ENCODE assay signal across 8 cellular contexts in the genomic region with DNA sequence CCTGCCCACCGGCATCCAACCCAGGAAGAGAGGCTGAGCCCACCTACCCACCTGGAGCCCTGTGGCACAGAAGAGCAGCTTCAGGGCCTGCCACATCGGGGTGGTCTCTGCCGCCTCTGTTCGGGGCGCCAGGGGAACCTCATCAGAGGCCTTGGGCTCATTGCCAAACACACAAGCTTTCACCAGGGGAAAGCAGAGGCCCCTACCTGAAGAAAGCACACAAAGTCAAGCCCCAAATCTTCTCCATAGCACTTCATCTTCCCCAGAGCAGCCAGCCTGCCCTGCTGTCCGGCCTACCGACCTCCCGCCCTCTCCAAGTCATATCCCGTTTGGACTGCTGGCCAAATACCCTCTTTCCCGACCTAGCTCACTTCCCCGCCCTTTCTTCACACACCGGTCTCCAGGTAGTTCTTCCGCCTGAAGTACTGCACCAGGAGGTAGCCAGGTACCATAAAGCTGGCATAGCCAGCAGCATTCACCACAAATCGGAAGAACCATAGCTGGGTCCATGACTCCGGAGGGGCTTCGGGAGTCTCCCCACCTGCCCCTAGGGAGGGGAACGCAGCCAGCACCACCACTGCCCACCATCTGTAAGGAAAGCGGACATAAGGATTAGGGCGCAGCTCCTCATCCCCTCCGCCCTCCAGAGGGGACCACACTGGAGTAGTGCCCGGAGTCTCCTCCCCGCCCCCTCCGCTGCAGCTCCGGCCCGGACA. TPM values are rescaled to one million over a fixed set of nuclear protein-coding genes. Genes with fewer than 3 reads are reported as not detected.
DNase-seq lines count a peak whose midpoint lies in the region; ATAC-seq and TF ChIP-seq lines count a peak whose summit lies in the region.

No MANE protein-coding gene starts in this region.

- peaks cover 17% of the 10 kb centered on the region for H3K79me2 ChIP-seq in ACC112 (ENCODE audit: control insufficient read depth, insufficient read depth, low read length, unreplicated experiment)
- peaks cover 53% of the 10 kb centered on the region for H3K79me2 ChIP-seq in GM23248 (ENCODE audit: insufficient read depth)

- H3F3A ChIP-seq in GM23248 (ENCODE audit: insufficient read depth), result peaks cover 55% of the 10 kb centered on the region

- no peak for TF ChIP-seq EP300 in sigmoid colon (IDR thresholded peaks at IDR 0.05)

- H3K9me3 ChIP-seq in GM23248 (ENCODE audit: low read depth) (no peaks in the 10 kb centered on the region), sigmoid colon (no peaks in the 10 kb centered on the region)

- H4K20me1 ChIP-seq in GM23248 (ENCODE audit: insufficient read depth), result peaks cover 8% of the 10 kb centered on the region; the same call in 1 of the 2 replicates

- H3K4me3 ChIP-seq in ACC112 (ENCODE audit: low read depth, low read length), result peak overlapping the region; percentile 93
- peak overlapping the region; percentile 100 for H3K4me3 ChIP-seq in GM23248
- H3K4me3 ChIP-seq in sigmoid colon, result peak overlapping the region; percentile 76 to 94 (median 90)

- TF ChIP-seq POLR2A in sigmoid colon (IDR thresholded peaks at IDR 0.05), result no peak

- TF ChIP-seq CTCF in foreskin keratinocyte (conservative IDR thresholded peaks at IDR 0.05) (no peak), sigmoid colon (IDR thresholded peaks at IDR 0.05) (no peak)

- H2AFZ ChIP-seq in ACC112 (ENCODE audit: low read length, unreplicated experiment) (no peak overlapping the region), GM23248 (peak overlapping the region; percentile 95)

- CTCF ChIA-PET in activated CD8-positive, alpha-beta memory T cell treated with anti-CD3 and anti-CD28 coated beads, Interleukin-2, amount 10 ng/mL, durations not matched to agents 7 days and 5 days (lab: Charles Lee), result interaction anchor here (0.6 to 3.1 kb wide), 27 partner anchors 8 to 483 kb away, joined by 3 to 55 read pairs (median 5); partner anchors contain the start of genes AARS2, CDC5L, HSP90AB1 and SLC29A1

- in situ Hi-C loops in GM23248 (cut with MboI), result no loop called here

- peak overlapping the region; percentile 87 for H3K27ac Mint-ChIP-seq in activated CD8-positive, alpha-beta memory T cell treated with anti-CD3 and anti-CD28 coated beads, Interleukin-2, amount 10 ng/mL, durations not matched to agents 7 days and 5 days

- peaks cover 50% of the 10 kb centered on the region for H3K36me3 Mint-ChIP-seq in activated CD8-positive, alpha-beta memory T cell treated with anti-CD3 and anti-CD28 coated beads, Interleukin-2, amount 10 ng/mL, durations not matched to agents 7 days and 5 days

- H3K36me3 ChIP-seq in ACC112 (ENCODE audit: insufficient read depth, low read length) (peaks cover 22% of the 10 kb centered on the region; the same call in 1 of the 2 replicates), GM23248 (ENCODE audit: low read depth) (peaks cover 30% of the 10 kb centered on the region), sigmoid colon (peaks cover 34 to 53% (median 44%) of the 10 kb centered on the region in 4 donors)

- peaks cover 26% of the 10 kb centered on the region for H3K4me1 ChIP-seq in ACC112 (ENCODE audit: control insufficient read depth, insufficient read depth, low read length, unreplicated experiment)
- H3K4me1 ChIP-seq in GM23248 (ENCODE audit: insufficient read depth), result peaks cover 10% of the 10 kb centered on the region; the same call in 1 of the 2 replicates
- H3K4me1 ChIP-seq in foreskin keratinocyte, result peaks cover 9% of the 10 kb centered on the region
- peaks cover 0 to 26% (median 19%) of the 10 kb centered on the region in 4 donors for H3K4me1 ChIP-seq in sigmoid colon

- peaks cover 68% of the 10 kb centered on the region for H3K4me1 Mint-ChIP-seq in activated CD8-positive, alpha-beta memory T cell treated with anti-CD3 and anti-CD28 coated beads, Interleukin-2, amount 10 ng/mL, durations not matched to agents 7 days and 5 days

- intact Hi-C loops in sigmoid colon (cut with DNase I), result loop anchor here (1.0 to 5.0 kb wide), 2 partner anchors 84 to 159 kb away; no protein-coding TSS in a partner anchor

- H3K9ac ChIP-seq in GM23248, result peak overlapping the region; percentile 94

- DNase-seq in GM23248 (no peak), foreskin keratinocyte (peak in 1 of 2 donors; percentile 38), sigmoid colon (no peak), NCI-H187 treated with DMSO at 0.1 percent for 48 hours (lab: John Stamatoyannopoulos, UW) (no peak)
- DNase-seq in activated CD8-positive, alpha-beta memory T cell treated with anti-CD3 and anti-CD28 coated beads, Interleukin-2, amount 10 ng/mL, durations not matched to agents 7 days and 5 days, result no peak

- peak overlapping the region; percentile 90 for H3K4me3 Mint-ChIP-seq in activated CD8-positive, alpha-beta memory T cell treated with anti-CD3 and anti-CD28 coated beads, Interleukin-2, amount 10 ng/mL, durations not matched to agents 7 days and 5 days

- peak overlapping the region; percentile 58; the same call in 1 of the 2 replicates for H3K27ac ChIP-seq in ACC112 (ENCODE audit: low read depth, low read length)
- peak overlapping the region; percentile 65 for H3K27ac ChIP-seq in GM23248
- no peak overlapping the region for H3K27ac ChIP-seq in foreskin keratinocyte
- H3K27ac ChIP-seq in sigmoid colon, result peak overlapping the region; percentile 88 to 95 (median 92)

- no peaks in the 10 kb centered on the region for H3K27me3 Mint-ChIP-seq in activated CD8-positive, alpha-beta memory T cell treated with anti-CD3 and anti-CD28 coated beads, Interleukin-2, amount 10 ng/mL, durations not matched to agents 7 days and 5 days

- WGBS in GM23248 (ENCODE audit: low coverage in 1 of 2, low lambda C conversion rate in 2 of 2, missing lambda C conversion rate in 2 of 2), 2 experiments, result 6 to 11% methylated on average over 23 to 25 of the region's 25 CpGs
- WGBS in sigmoid colon, 2 donors, result 5 to 10% methylated on average over 25 of the region's 25 CpGs

- peak overlapping the region; percentile 97 for H3K4me2 ChIP-seq in GM23248 (ENCODE audit: unreplicated experiment)

- H3K9me3 Mint-ChIP-seq in activated CD8-positive, alpha-beta memory T cell treated with anti-CD3 and anti-CD28 coated beads, Interleukin-2, amount 10 ng/mL, durations not matched to agents 7 days and 5 days (ENCODE audit: low read depth), result no peaks in the 10 kb centered on the region

- peak; percentile 22 for ATAC-seq in activated CD8-positive, alpha-beta memory T cell treated with anti-CD3 and anti-CD28 coated beads, Interleukin-2, amount 10 ng/mL, durations not matched to agents 7 days and 5 days
- ATAC-seq in foreskin keratinocyte (peak; percentile 35), GM19324 (IDR thresholded peaks at IDR 0.05; ENCODE audit: low FRiP score, unreplicated experiment) (no peak), GM21447 (IDR thresholded peaks at IDR 0.05; ENCODE audit: unreplicated experiment) (no peak)

- H3K27me3 ChIP-seq in ACC112 (ENCODE audit: insufficient read depth, low read length) (no peaks in the 10 kb centered on the region), GM23248 (replicated peaks; ENCODE audit: insufficient read depth) (no peaks in the 10 kb centered on the region), foreskin keratinocyte (no peaks in the 10 kb centered on the region), sigmoid colon (no peaks in the 10 kb centered on the region)

- no peaks in the 10 kb centered on the region for H3K9me2 ChIP-seq in GM23248 (ENCODE audit: insufficient read depth)

RNA-seq across cellular contexts. Expression of gene SLC35B2, which starts 0.9 kb away (rescaled TPM):
- 106 and 114 TPM in 2 replicates for total RNA-seq in GM23248 (2014; rRNA removed; shearing (Covaris generic))
- 101 and 103 TPM in 2 replicates for polyA plus RNA-seq in GM23248 (2016; fragmentation: Nextera tagmentation; extraction: Ambion mirVana)
- total RNA-seq in activated CD8-positive, alpha-beta memory T cell treated with anti-CD3 and anti-CD28 coated beads, Interleukin-2, amount 10 ng/mL, durations not matched to agents 7 days and 5 days, result 10 to 100 TPM; 28.0 to 39.6 TPM
- 76.7 and 77.0 TPM in 2 replicates for total RNA-seq in foreskin keratinocyte
- 72.9 and 79.6 TPM in 2 replicates for polyA plus RNA-seq in foreskin keratinocyte
- 10 to 100 TPM; 25.3 to 28.8 (median 27.2) TPM for total RNA-seq in sigmoid colon
- 10 to 100 TPM in 1 of 3 donors, 1 to 10 TPM in 2; 7.2 to 36.9 (median 7.9) TPM for polyA plus RNA-seq in sigmoid colon

RNA-seq across cellular contexts. Expression of gene NFKBIE, which starts 8.9 kb away (rescaled TPM):
- total RNA-seq in GM23248 (2014; rRNA removed; shearing (Covaris generic)), result 2.3 and 6.3 TPM in 2 replicates
- polyA plus RNA-seq in GM23248 (2016; fragmentation: Nextera tagmentation; extraction: Ambion mirVana) (3.5 and 4.5 TPM in 2 replicates), foreskin keratinocyte (16.9 and 18.7 TPM in 2 replicates), sigmoid colon (10 to 100 TPM in 2 of 3 donors, 1 to 10 TPM in 1; 8.4 to 16.2 (median 13.4) TPM)
- total RNA-seq in activated CD8-positive, alpha-beta memory T cell treated with anti-CD3 and anti-CD28 coated beads, Interleukin-2, amount 10 ng/mL, durations not matched to agents 7 days and 5 days, result 10 to 100 TPM; 24.5 to 37.7 TPM
- total RNA-seq in foreskin keratinocyte (15.8 and 16.8 TPM in 2 replicates), sigmoid colon (10 to 100 TPM in 1 of 4 donors, 1 to 10 TPM in 3; 4.7 to 13.6 (median 8.4) TPM)

RNA-seq across cellular contexts. Expression of gene HSP90AB1, which starts 9.5 kb away (rescaled TPM):
- total RNA-seq in GM23248 (2014; rRNA removed; shearing (Covaris generic)), result 686 and 732 TPM in 2 replicates
- polyA plus RNA-seq in GM23248 (2016; fragmentation: Nextera tagmentation; extraction: Ambion mirVana) (392 and 395 TPM in 2 replicates), foreskin keratinocyte (607 and 798 TPM in 2 replicates), sigmoid colon (100 to 1,000 TPM; 182 to 484 (median 320) TPM)
- 1,000 to 10,000 TPM in 1 of 2 experiments, 100 to 1,000 TPM in 1; 734 to 1,112 TPM for total RNA-seq in activated CD8-positive, alpha-beta memory T cell treated with anti-CD3 and anti-CD28 coated beads, Interleukin-2, amount 10 ng/mL, durations not matched to agents 7 days and 5 days
- total RNA-seq in foreskin keratinocyte (1,007 and 1,222 TPM in 2 replicates), sigmoid colon (100 to 1,000 TPM; 442 to 569 (median 518) TPM)

RNA-seq across cellular contexts. Expression of gene TMEM151B, which starts 13.8 kb away (rescaled TPM):
- total RNA-seq in GM23248 (2014; rRNA removed; shearing (Covaris generic)), result not detected in 2 replicates
- polyA plus RNA-seq in GM23248 (2016; fragmentation: Nextera tagmentation; extraction: Ambion mirVana), result not detected in 2 replicates
- under 1 TPM in 1 of 2 experiments, not detected in 1; 0.06 TPM for total RNA-seq in activated CD8-positive, alpha-beta memory T cell treated with anti-CD3 and anti-CD28 coated beads, Interleukin-2, amount 10 ng/mL, durations not matched to agents 7 days and 5 days
- under 0.01 TPM in 1 of 2 replicates, not detected in the other for total RNA-seq in foreskin keratinocyte
- polyA plus RNA-seq in foreskin keratinocyte, result 0.01 TPM in 1 of 2 replicates, not detected in the other
- total RNA-seq in sigmoid colon, result 1 to 10 TPM in 1 of 4 donors, under 1 TPM in 3; 0.16 to 1.1 (median 0.68) TPM
- under 1 TPM in 1 of 3 donors, not detected in 2; 0.63 TPM for polyA plus RNA-seq in sigmoid colon

RNA-seq across cellular contexts. Expression of gene SLC29A1, which starts 33.1 kb away (rescaled TPM):
- 12.2 and 17.1 TPM in 2 replicates for total RNA-seq in GM23248 (2014; rRNA removed; shearing (Covaris generic))
- polyA plus RNA-seq in GM23248 (2016; fragmentation: Nextera tagmentation; extraction: Ambion mirVana) (18.4 and 19.2 TPM in 2 replicates), foreskin keratinocyte (42.1 and 50.9 TPM in 2 replicates), sigmoid colon (10 to 100 TPM in 2 of 3 donors, 1 to 10 TPM in 1; 4.2 to 24.8 (median 10.8) TPM)
- 10 to 100 TPM; 39.8 to 49.9 TPM for total RNA-seq in activated CD8-positive, alpha-beta memory T cell treated with anti-CD3 and anti-CD28 coated beads, Interleukin-2, amount 10 ng/mL, durations not matched to agents 7 days and 5 days
- total RNA-seq in foreskin keratinocyte (34.6 and 42.2 TPM in 2 replicates), sigmoid colon (100 to 1,000 TPM; 147 to 195 (median 180) TPM)

Comparison
In these comparisons a context has a peak if more than half of its experiments do, and no peak if none do; other contexts are left out.
1. ATAC-seq: peak in activated CD8-positive, alpha-beta memory T cell treated with anti-CD3 and anti-CD28 coated beads, Interleukin-2, amount 10 ng/mL, durations not matched to agents 7 days and 5 days (single experiment) and foreskin keratinocyte (single experiment); none in GM19324 (single experiment) and GM21447 (single experiment).
2. Peak in every context shown above with its lines, with median percentiles within 50 percentile points of each other: H3K4me3 ChIP-seq.